11 cellular contexts compared by ENCODE assay signal in genomic region chr6:20377623-20378265, GRCh38. TPM values are rescaled to one million over a fixed set of nuclear protein-coding genes. Genes with fewer than 3 reads are reported as not detected.
DNase-seq lines count a peak whose midpoint lies in the region; ATAC-seq, FAIRE-seq and TF ChIP-seq lines count a peak whose summit lies in the region.
"Had no signal": no experiment of that assay in that cellular context is flagged by ENCODE, and none has a peak within 500 bp of the region (broad histone marks: within the 10 kb centered on the region; RNA-seq: fewer than 3 reads in every experiment).

No MANE protein-coding gene starts in this region.

- no peak for TF ChIP-seq POLR2A in H54 (IDR thresholded peaks at IDR 0.05; ENCODE audit: low read depth, low read length)

- no peaks in the 10 kb centered on the region for H3K27me3 Mint-ChIP-seq in T-helper 1 cell treated with Interleukin-12 subunit alpha and Interleukin-12 subunit beta and Interleukin-4 antibody, amounts not matched to agents 30 μg/mL and 1 μg/mL, for 36 hours (ENCODE audit: low read depth)
- peaks cover 0 to 6% (median 0%) of the 10 kb centered on the region in 3 donors for H3K27me3 Mint-ChIP-seq in immature natural killer cell (ENCODE audit: low read depth in 3 of 3)
- H3K27me3 Mint-ChIP-seq: stimulated activated memory B cell treated with anti-CD40 and anti-IgM and Interleukin-4, amounts not matched to agents 10 μg/mL and 1 μg/mL and 100 μg/mL, for 72 hours had no signal

- CTCF ChIA-PET in RWPE1 (lab: Yijun Ruan, JAX) = interaction anchor here (0.7 kb wide), 1 partner anchor 120 kb away, joined by 3 read pairs; no protein-coding TSS in a partner anchor

- ATAC-seq in GM18519 (IDR thresholded peaks at IDR 0.05; ENCODE audit: low FRiP score, unreplicated experiment) = no peak
- ATAC-seq: stimulated activated memory B cell treated with anti-CD40 and anti-IgM and Interleukin-4, amounts not matched to agents 10 μg/mL and 1 μg/mL and 100 μg/mL, for 72 hours had no signal

- DNase-seq in AG10803 (ENCODE audit: low read depth) (peak; percentile 91), H54 (ENCODE audit: insufficient read length, low spot score) (peak; percentile 14), immature natural killer cell (peak in 2 of 3 donors; percentile 25 to 28), RWPE1 (ENCODE audit: low spot score) (no peak), activated T-cell treated with anti-CD3 and anti-CD28 coated beads for 4 hours (no peak), coronary artery (ENCODE audit: low spot score) (no peak)
- DNase-seq: NCI-H510A, sigmoid colon had no signal

- TF ChIP-seq CTCF in AG10803 (conservative IDR thresholded peaks at IDR 0.05; ENCODE audit: low read length) = no peak
- TF ChIP-seq CTCF in RWPE1 (conservative IDR thresholded peaks at IDR 0.05; ENCODE audit: low read depth) = no peak
- TF ChIP-seq CTCF in coronary artery (IDR thresholded peaks at IDR 0.05) = no peak

- peaks cover 8% of the 10 kb centered on the region for H3K9me3 Mint-ChIP-seq in T-helper 1 cell treated with Interleukin-12 subunit alpha and Interleukin-12 subunit beta and Interleukin-4 antibody, amounts not matched to agents 30 μg/mL and 1 μg/mL, for 36 hours
- peaks cover 0 to 2% (median 0%) of the 10 kb centered on the region in 6 donors for H3K9me3 Mint-ChIP-seq in immature natural killer cell
- H3K9me3 Mint-ChIP-seq: stimulated activated memory B cell treated with anti-CD40 and anti-IgM and Interleukin-4, amounts not matched to agents 10 μg/mL and 1 μg/mL and 100 μg/mL, for 72 hours had no signal

- peak overlapping the region; percentile 24 for H3K27ac Mint-ChIP-seq in T-helper 1 cell treated with Interleukin-12 subunit alpha and Interleukin-12 subunit beta and Interleukin-4 antibody, amounts not matched to agents 30 μg/mL and 1 μg/mL, for 36 hours
- peak overlapping the region; percentile 57 to 87 (median 82) for H3K27ac Mint-ChIP-seq in immature natural killer cell
- H3K27ac Mint-ChIP-seq: stimulated activated memory B cell treated with anti-CD40 and anti-IgM and Interleukin-4, amounts not matched to agents 10 μg/mL and 1 μg/mL and 100 μg/mL, for 72 hours had no signal

- no peak overlapping the region for H3K27ac ChIP-seq in RWPE1
- H3K27ac ChIP-seq in coronary artery = no peak overlapping the region
- H3K27ac ChIP-seq: sigmoid colon had no signal

- H3K4me1 Mint-ChIP-seq in T-helper 1 cell treated with Interleukin-12 subunit alpha and Interleukin-12 subunit beta and Interleukin-4 antibody, amounts not matched to agents 30 μg/mL and 1 μg/mL, for 36 hours (ENCODE audit: low read depth) = peaks cover 16% of the 10 kb centered on the region
- H3K4me1 Mint-ChIP-seq in immature natural killer cell = peaks cover 18 to 22% of the 10 kb centered on the region in 2 donors
- H3K4me1 Mint-ChIP-seq: stimulated activated memory B cell treated with anti-CD40 and anti-IgM and Interleukin-4, amounts not matched to agents 10 μg/mL and 1 μg/mL and 100 μg/mL, for 72 hours had no signal

- FAIRE-seq in H54 (lab: Jason Lieb, UNC) = no peak

- H3K36me3 Mint-ChIP-seq in T-helper 1 cell treated with Interleukin-12 subunit alpha and Interleukin-12 subunit beta and Interleukin-4 antibody, amounts not matched to agents 30 μg/mL and 1 μg/mL, for 36 hours (ENCODE audit: low read depth) = no peaks in the 10 kb centered on the region
- H3K36me3 Mint-ChIP-seq in immature natural killer cell = no peaks in the 10 kb centered on the region
- H3K36me3 Mint-ChIP-seq: stimulated activated memory B cell treated with anti-CD40 and anti-IgM and Interleukin-4, amounts not matched to agents 10 μg/mL and 1 μg/mL and 100 μg/mL, for 72 hours had no signal

- H3K4me3 Mint-ChIP-seq in T-helper 1 cell treated with Interleukin-12 subunit alpha and Interleukin-12 subunit beta and Interleukin-4 antibody, amounts not matched to agents 30 μg/mL and 1 μg/mL, for 36 hours = no peak overlapping the region
- peak overlapping the region; percentile 10 to 54 (median 19) for H3K4me3 Mint-ChIP-seq in immature natural killer cell
- H3K4me3 Mint-ChIP-seq: stimulated activated memory B cell treated with anti-CD40 and anti-IgM and Interleukin-4, amounts not matched to agents 10 μg/mL and 1 μg/mL and 100 μg/mL, for 72 hours had no signal

- POLR2A ChIA-PET in RWPE1 (lab: Yijun Ruan, JAX; ENCODE audit: low non-redundant PET) = no interaction called here

- H3K4me3 ChIP-seq in AG10803 (ENCODE audit: low read length) (no peak overlapping the region), coronary artery (no peak overlapping the region)
- H3K4me3 ChIP-seq: sigmoid colon had no signal

RNA-seq across cellular contexts. Expression of gene E2F3, which starts 23.9 kb away (rescaled TPM):
- 1 to 10 TPM; 4.2 to 7.7 (median 4.7) TPM for polyA plus RNA-seq in immature natural killer cell

Comparison
In these comparisons a context has a peak if more than half of its experiments do, and no peak if none do; other contexts are left out.
1. DNase-seq: peak in AG10803 (single experiment), H54 (single experiment) and immature natural killer cell (2 of 3); none in RWPE1 (single experiment), activated T-cell treated with anti-CD3 and anti-CD28 coated beads for 4 hours (single experiment) and coronary artery (single experiment).